31 cellular contexts compared by ENCODE assay signal in the genomic region with DNA sequence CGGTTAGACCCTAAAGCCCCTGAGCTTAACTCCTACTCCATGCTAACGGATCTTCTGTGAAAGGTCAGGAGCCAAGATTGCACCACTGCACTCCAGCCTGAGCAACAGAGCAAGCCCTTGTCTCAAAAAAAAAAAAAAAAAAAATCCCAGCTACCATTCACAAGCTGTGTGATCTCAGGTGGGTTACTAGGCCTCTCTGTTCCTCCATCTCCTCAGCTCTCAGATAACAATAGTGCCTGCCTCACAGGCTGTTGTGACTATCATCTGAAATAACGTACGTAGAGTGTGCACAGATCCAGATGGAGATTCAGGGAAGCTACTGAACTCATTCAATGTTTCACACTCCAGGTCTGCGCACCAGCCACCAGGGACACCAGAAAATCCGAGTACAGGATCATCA.
"Had no signal": no experiment of that assay in that cellular context is flagged by ENCODE, and none has a peak within 500 bp of the region (broad histone marks: within the 10 kb centered on the region; RNA-seq: fewer than 3 reads in every experiment).

No MANE protein-coding gene starts in this region.

- H3K4me3 Mint-ChIP-seq: naive thymus-derived CD8-positive, alpha-beta T cell; natural killer cell treated with Interleukin-12 subunit alpha and Interleukin-12 subunit beta and Interleukin-15 and Interleukin-18, amount 100 ng/mL, for 72 hours; nephron progenitor cell; neural crest cell; stimulated activated effector memory CD8-positive, alpha-beta T cell treated with anti-CD3 and anti-CD28 coated beads, Interleukin-12 subunit alpha, Interleukin-12 subunit beta, amount 100 ng/mL, for 72 hours; stimulated activated naive B cell treated with anti-CD40 and anti-IgM and Interleukin-4, amounts not matched to agents 10 μg/mL and 1 μg/mL and 100 μg/mL, for 72 hours; stimulated activated naive CD8-positive, alpha-beta T cell treated with anti-CD3 and anti-CD28 coated beads, Interleukin-15, Interleukin-2, amounts not matched to agents 100 ng/mL and 50 ng/mL, for 24 hours had no signal

- H3K9me3 ChIP-seq: ovary, psoas muscle, stomach, thoracic aorta, thyroid gland, tibial nerve, upper lobe of left lung, vagina had no signal

- H3K27ac Mint-ChIP-seq: naive thymus-derived CD8-positive, alpha-beta T cell; natural killer cell treated with Interleukin-12 subunit alpha and Interleukin-12 subunit beta and Interleukin-15 and Interleukin-18, amount 100 ng/mL, for 72 hours; nephron progenitor cell; progenitor cell of endocrine pancreas; stimulated activated effector memory CD8-positive, alpha-beta T cell treated with anti-CD3 and anti-CD28 coated beads, Interleukin-12 subunit alpha, Interleukin-12 subunit beta, amount 100 ng/mL, for 72 hours; stimulated activated naive B cell treated with anti-CD40 and anti-IgM and Interleukin-4, amounts not matched to agents 10 μg/mL and 1 μg/mL and 100 μg/mL, for 72 hours; stimulated activated naive CD8-positive, alpha-beta T cell treated with anti-CD3 and anti-CD28 coated beads, Interleukin-15, Interleukin-2, amounts not matched to agents 100 ng/mL and 50 ng/mL, for 24 hours had no signal

- H3K4me3 ChIP-seq: ovary, psoas muscle, skin epidermis, smooth muscle cell, spleen, stomach, thoracic aorta, thyroid gland, tibial nerve, upper lobe of left lung, vagina had no signal

- H3K27me3 ChIP-seq: ovary, spleen, stomach, thyroid gland, tibial nerve, upper lobe of left lung, vagina had no signal

- H3K36me3 ChIP-seq: ovary, spleen, stomach, thoracic aorta, thyroid gland, tibial nerve, upper lobe of left lung, vagina had no signal

- H3K4me1 ChIP-seq: parathyroid adenoma, psoas muscle, spleen, stomach, thyroid gland, upper lobe of left lung, vagina had no signal

- H3K36me3 Mint-ChIP-seq: stimulated activated effector memory CD8-positive, alpha-beta T cell treated with anti-CD3 and anti-CD28 coated beads, Interleukin-12 subunit alpha, Interleukin-12 subunit beta, amount 100 ng/mL, for 72 hours had no signal

- ATAC-seq: naive thymus-derived CD8-positive, alpha-beta T cell; natural killer cell treated with Interleukin-12 subunit alpha and Interleukin-12 subunit beta and Interleukin-15 and Interleukin-18, amount 100 ng/mL, for 72 hours; psoas muscle; right cardiac atrium; sciatic nerve; stimulated activated effector memory CD8-positive, alpha-beta T cell treated with anti-CD3 and anti-CD28 coated beads, Interleukin-12 subunit alpha, Interleukin-12 subunit beta, amount 100 ng/mL, for 72 hours; stimulated activated naive B cell treated with anti-CD40 and anti-IgM and Interleukin-4, amounts not matched to agents 10 μg/mL and 1 μg/mL and 100 μg/mL, for 72 hours had no signal

- H3K27ac ChIP-seq: ovary, parathyroid adenoma, psoas muscle, skin epidermis, spleen, stomach, thoracic aorta, thyroid gland, tibial nerve, upper lobe of left lung, vagina had no signal

- H3K27me3 Mint-ChIP-seq: naive thymus-derived CD8-positive, alpha-beta T cell; natural killer cell treated with Interleukin-12 subunit alpha and Interleukin-12 subunit beta and Interleukin-15 and Interleukin-18, amount 100 ng/mL, for 72 hours; stimulated activated naive B cell treated with anti-CD40 and anti-IgM and Interleukin-4, amounts not matched to agents 10 μg/mL and 1 μg/mL and 100 μg/mL, for 72 hours; stimulated activated naive CD8-positive, alpha-beta T cell treated with anti-CD3 and anti-CD28 coated beads, Interleukin-15, Interleukin-2, amounts not matched to agents 100 ng/mL and 50 ng/mL, for 24 hours had no signal

- H3K79me2 ChIP-seq: parathyroid adenoma had no signal

- FAIRE-seq: urothelium cell line had no signal

- DNase-seq: naive thymus-derived CD8-positive, alpha-beta T cell; nephron progenitor cell; occipital lobe; ovary; posterior cingulate gyrus; right cardiac atrium; stimulated activated CD4-positive, alpha-beta T cell treated with anti-CD3 and anti-CD28 coated beads, Interleukin-12 subunit alpha, Interleukin-12 subunit beta, amount 100 ng/mL, for 4 hours; stimulated activated CD4-positive, alpha-beta T cell treated with anti-CD3 and anti-CD28 coated beads, Interleukin-2, amount 100 ng/mL, for 24 hours; stimulated activated CD4-positive, alpha-beta T cell treated with anti-CD3 and anti-CD28 coated beads, Interleukin-2, amount 100 ng/mL, for 48 hours; stimulated activated CD4-positive, alpha-beta T cell treated with anti-CD3 and anti-CD28 coated beads, Interleukin-4, amount 100 ng/mL, for 24 hours; stimulated activated naive B cell treated with anti-CD40 and anti-IgM and Interleukin-4, amounts not matched to agents 10 μg/mL and 1 μg/mL and 100 μg/mL, for 72 hours; stimulated activated naive CD4-positive, alpha-beta T cell treated with Interleukin-2 at 50 U/mL for 16 hours; stomach; thyroid gland; trophoblast cell; upper lobe of left lung had no signal

- H3K4me2 ChIP-seq: smooth muscle cell had no signal

- H3K9ac ChIP-seq: parathyroid adenoma had no signal

- H2AFZ ChIP-seq: parathyroid adenoma had no signal
